ENCODE assay signal across 9 cellular contexts in the genomic region with DNA sequence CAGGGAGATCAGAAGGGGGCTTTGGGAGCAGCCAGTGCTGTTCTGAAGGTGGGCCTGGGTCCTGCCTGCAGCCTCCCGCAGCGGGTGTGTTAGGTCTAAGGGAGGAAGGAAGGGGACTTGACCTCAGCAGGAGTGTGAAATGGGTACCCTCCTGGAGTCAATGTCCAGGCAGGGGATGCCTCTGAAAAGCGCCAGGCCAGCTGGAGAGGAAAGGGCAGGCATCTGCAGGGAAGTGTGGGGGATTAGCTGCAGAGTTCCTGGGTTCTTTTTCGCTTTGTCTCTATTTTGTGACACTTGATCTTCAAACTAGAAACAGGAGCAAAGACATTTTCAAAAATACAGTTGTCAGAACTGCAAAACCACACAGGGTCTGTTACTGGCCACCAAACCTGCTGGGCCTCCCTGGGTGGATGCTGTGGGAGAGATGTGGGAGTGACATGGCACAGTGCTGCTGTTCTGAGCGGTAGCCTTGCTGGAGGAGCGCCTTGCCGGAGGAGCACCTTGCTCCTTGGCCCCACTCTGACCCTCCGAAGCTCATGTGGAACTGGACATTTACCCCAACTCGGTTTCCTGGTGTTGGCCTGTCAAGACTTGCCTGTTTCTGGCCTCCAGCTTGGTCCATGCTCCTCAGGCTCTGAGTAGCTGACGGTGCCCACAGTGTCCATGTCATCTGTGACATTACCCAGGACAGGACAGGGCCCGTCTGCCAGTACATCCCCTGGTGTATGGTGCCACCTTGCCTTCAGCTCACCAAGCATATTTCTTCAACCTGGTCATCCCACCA. TPM values are rescaled to one million over a fixed set of nuclear protein-coding genes. Genes with fewer than 3 reads are reported as not detected.
A peak's percentile ranks its signal among the peaks of the same experiment; 100 is the strongest.
DNase-seq lines count a peak whose midpoint lies in the region; ATAC-seq, FAIRE-seq and TF ChIP-seq lines count a peak whose summit lies in the region.
"Had no signal": no experiment of that assay in that cellular context is flagged by ENCODE, and none has a peak within 500 bp of the region (broad histone marks: within the 10 kb centered on the region; RNA-seq: fewer than 3 reads in every experiment).

No MANE protein-coding gene starts in this region.

- peaks cover 47 to 77% (median 69%) of the 10 kb centered on the region in 10 experiments for H3K4me1 ChIP-seq in BLaER1 treated with 17β-estradiol and CSF1 and Interleukin-3, amounts not matched to agents 10 nM and 100 nM
- peaks cover 65% of the 10 kb centered on the region for H3K4me1 ChIP-seq in psoas muscle
- H3K4me1 ChIP-seq in pancreas = no peaks in the 10 kb centered on the region

- H3K9me3 ChIP-seq in BLaER1 treated with 17β-estradiol and CSF1 and Interleukin-3, amounts not matched to agents 10 nM and 100 nM (replicated peaks in 1 of 11) = no peaks in the 10 kb centered on the region
- H3K9me3 ChIP-seq in psoas muscle = no peaks in the 10 kb centered on the region
- H3K9me3 ChIP-seq in pancreas = no peaks in the 10 kb centered on the region

- peaks cover 93 to 99% (median 99%) of the 10 kb centered on the region in 11 experiments for H4K20me1 ChIP-seq in BLaER1 treated with 17β-estradiol and CSF1 and Interleukin-3, amounts not matched to agents 10 nM and 100 nM

- POLR2A ChIA-PET in RWPE1 (lab: Yijun Ruan, JAX; ENCODE audit: low non-redundant PET) = interaction anchor here (0.7 kb wide), 1 partner anchor 211 kb away, joined by 3 read pairs; no protein-coding TSS in a partner anchor

- peaks cover 42% of the 10 kb centered on the region for H3K4me1 Mint-ChIP-seq in endothelial cell (ENCODE audit: unreplicated experiment)

- H3K9me3 Mint-ChIP-seq in endothelial cell (ENCODE audit: unreplicated experiment) = no peaks in the 10 kb centered on the region

- 67 to 82% (median 68%) methylated on average over 11 of the region's 11 CpGs for WGBS in psoas muscle, 3 donors
- 87 to 90% methylated on average over 11 of the region's 11 CpGs for WGBS in pancreas, 2 donors

- H3K27me3 Mint-ChIP-seq in endothelial cell (ENCODE audit: unreplicated experiment) = peaks cover 11% of the 10 kb centered on the region

- H3K4me3 Mint-ChIP-seq in endothelial cell (ENCODE audit: unreplicated experiment) = peak overlapping the region; percentile 60

- H3K36me3 Mint-ChIP-seq in endothelial cell (ENCODE audit: low read depth, unreplicated experiment) = peaks cover 36% of the 10 kb centered on the region

- H3K36me3 ChIP-seq in BLaER1 treated with 17β-estradiol and CSF1 and Interleukin-3, amounts not matched to agents 10 nM and 100 nM = peaks cover 74 to 91% (median 87%) of the 10 kb centered on the region in 11 experiments
- H3K36me3 ChIP-seq in psoas muscle (ENCODE audit: insufficient read depth in 1 of 2, low read depth in 1 of 2) (peaks cover 0 to 27% of the 10 kb centered on the region in 2 donors), pancreas (peaks cover 0 to 10% (median 0%) of the 10 kb centered on the region in 3 donors)

- FAIRE-seq in pancreas (lab: Jason Lieb, UNC) = no peak

- ATAC-seq in psoas muscle = no peak
- ATAC-seq in HG02981 (IDR thresholded peaks at IDR 0.05; ENCODE audit: unreplicated experiment) = no peak
- no peak for ATAC-seq in pancreas
- no peak for ATAC-seq in HG02759 (IDR thresholded peaks at IDR 0.05; ENCODE audit: unreplicated experiment)

- no peaks in the 10 kb centered on the region for H3K27me3 ChIP-seq in BLaER1 treated with 17β-estradiol and CSF1 and Interleukin-3, amounts not matched to agents 10 nM and 100 nM
- H3K27me3 ChIP-seq in psoas muscle (ENCODE audit: insufficient read depth in 3 of 3, low read length in 2 of 3) = no peaks in the 10 kb centered on the region
- H3K27me3 ChIP-seq in pancreas = no peaks in the 10 kb centered on the region

- peak overlapping the region; percentile 63 for H3K27ac Mint-ChIP-seq in endothelial cell (ENCODE audit: unreplicated experiment)

- H3K4me3 ChIP-seq in BLaER1 treated with 17β-estradiol and CSF1 and Interleukin-3, amounts not matched to agents 10 nM and 100 nM = no peak overlapping the region
- H3K4me3 ChIP-seq in psoas muscle (no peak overlapping the region), pancreas (no peak overlapping the region)

- peak overlapping the region in 7 of 11 experiments; percentile 2 to 35 (median 23); a peak in 4 of 22 replicates for H3K27ac ChIP-seq in BLaER1 treated with 17β-estradiol and CSF1 and Interleukin-3, amounts not matched to agents 10 nM and 100 nM
- H3K27ac ChIP-seq in RWPE1 (peak overlapping the region; percentile 100), psoas muscle (peak overlapping the region; percentile 86), pancreas (no peak overlapping the region)

- H3K4me2 ChIP-seq in BLaER1 treated with 17β-estradiol and CSF1 and Interleukin-3, amounts not matched to agents 10 nM and 100 nM = peak overlapping the region in 2 of 11 experiments; percentile 2 to 5; a peak in 1 of 22 replicates

- TF ChIP-seq CTCF in RWPE1 (conservative IDR thresholded peaks at IDR 0.05; ENCODE audit: low read depth) = no peak
- no peak for TF ChIP-seq CTCF in endothelial cell (IDR thresholded peaks at IDR 0.05; ENCODE audit: unreplicated experiment)
- TF ChIP-seq CTCF in psoas muscle (IDR thresholded peaks at IDR 0.05) = no peak
- no peak for TF ChIP-seq CTCF in pancreas (IDR thresholded peaks at IDR 0.05)

- DNase-seq in RWPE1 (ENCODE audit: low spot score) (no peak), endothelial cell (ENCODE audit: low spot score) (no peak), psoas muscle (no peak), pancreas (no peak), COLO829 (ENCODE audit: low spot score) (no peak)
- DNase-seq: DMS53 had no signal

- intact Hi-C loops in psoas muscle (cut with DNase I) = no loop called here
- intact Hi-C loops in pancreas (cut with DNase I) = no loop called here

- H3K9ac ChIP-seq in BLaER1 treated with 17β-estradiol and CSF1 and Interleukin-3, amounts not matched to agents 10 nM and 100 nM = peak overlapping the region in 5 of 11 experiments; percentile 3 to 45 (median 33); a peak in 6 of 22 replicates

- CTCF ChIA-PET in RWPE1 (lab: Yijun Ruan, JAX) = interaction anchor here (0.6 to 0.9 kb wide), 3 partner anchors 39 to 112 kb away, joined by 3 read pairs; no protein-coding TSS in a partner anchor

RNA-seq across cellular contexts. Expression of a gene that starts 25.9 kb away (rescaled TPM):
- total RNA-seq in endothelial cell (ENCODE audit: unreplicated experiment) = 165 TPM
- total RNA-seq in psoas muscle = 10 to 100 TPM; 46.4 to 94.8 (median 73.6) TPM
- 10 to 100 TPM; 33.8 to 61.5 (median 41.5) TPM for polyA plus RNA-seq in psoas muscle
- total RNA-seq in pancreas = 10 to 100 TPM; 27.1 to 47.9 (median 35.4) TPM
- 10 to 100 TPM; 61.0 to 61.7 TPM for polyA plus RNA-seq in pancreas

RNA-seq across cellular contexts. Expression of a gene that starts 37.7 kb away (rescaled TPM):
- total RNA-seq in endothelial cell (ENCODE audit: unreplicated experiment) (19.4 TPM), psoas muscle (10 to 100 TPM; 14.6 to 24.3 (median 16.8) TPM), pancreas (10 to 100 TPM in 4 of 6 donors, 1 to 10 TPM in 2; 9.9 to 15.0 (median 12.4) TPM)
- polyA plus RNA-seq in psoas muscle (10 to 100 TPM in 1 of 3 donors, 1 to 10 TPM in 2; 8.4 to 13.9 (median 9.2) TPM), pancreas (10 to 100 TPM; 22.2 to 22.9 TPM)

Comparison
In these comparisons a context has a peak if more than half of its experiments do, and no peak if none do; other contexts are left out.
1. H3K27ac ChIP-seq: peak in BLaER1 treated with 17β-estradiol and CSF1 and Interleukin-3, amounts not matched to agents 10 nM and 100 nM (7 of 11), RWPE1 (single experiment) and psoas muscle (single experiment); none in pancreas (0 of 4).